ENCODE assay signal across 26 cellular contexts in genomic region chr11:117394221-117394925, GRCh38.
"Had no signal": no experiment of that assay in that cellular context is flagged by ENCODE, and none has a peak within 500 bp of the region (broad histone marks: within the 10 kb centered on the region; RNA-seq: fewer than 3 reads in every experiment).

No MANE protein-coding gene starts in this region.

- DNase-seq: heart left ventricle; hypothalamus; immature natural killer cell; kidney; left ventricle myocardium inferior; naive thymus-derived CD8-positive, alpha-beta T cell; nucleus accumbens; ovary; retina; right cardiac atrium; stimulated activated CD4-positive, alpha-beta T cell treated with anti-CD3 and anti-CD28 coated beads, Interleukin-12 subunit alpha, Interleukin-12 subunit beta, amount 100 ng/mL, for 4 hours; stimulated activated CD4-positive, alpha-beta T cell treated with anti-CD3 and anti-CD28 coated beads, Interleukin-15, amount 100 ng/mL, for 24 hours; stimulated activated CD4-positive, alpha-beta T cell treated with anti-CD3 and anti-CD28 coated beads, Interleukin-2, amount 100 ng/mL, for 24 hours; stimulated activated CD4-positive, alpha-beta T cell treated with anti-CD3 and anti-CD28 coated beads, Interleukin-4, amount 100 ng/mL, for 1 hour; stimulated activated naive B cell treated with anti-CD40 and anti-IgM and Interleukin-4, amounts not matched to agents 10 μg/mL and 1 μg/mL and 100 μg/mL, for 72 hours; stimulated activated naive CD8-positive, alpha-beta T cell treated with anti-CD3 and anti-CD28 coated beads, Interleukin-15, Interleukin-2, amounts not matched to agents 100 U/mL and 50 U/mL, for 24 hours; stomach; testis; thyroid gland; transverse colon had no signal

- H3K4me1 ChIP-seq: heart left ventricle, left ventricle myocardium inferior, prostate gland, stomach, testis, thyroid gland, transverse colon, upper lobe of left lung had no signal

- H3K4me3 Mint-ChIP-seq: immature natural killer cell; memory B cell; naive thymus-derived CD8-positive, alpha-beta T cell; nephron; neural crest cell; stimulated activated naive B cell treated with anti-CD40 and anti-IgM and Interleukin-4, amounts not matched to agents 10 μg/mL and 1 μg/mL and 100 μg/mL, for 72 hours had no signal

- H3K27me3 Mint-ChIP-seq: memory B cell; naive thymus-derived CD8-positive, alpha-beta T cell; stimulated activated naive B cell treated with anti-CD40 and anti-IgM and Interleukin-4, amounts not matched to agents 10 μg/mL and 1 μg/mL and 100 μg/mL, for 72 hours had no signal

- ATAC-seq: heart left ventricle; naive thymus-derived CD8-positive, alpha-beta T cell; right cardiac atrium; stimulated activated naive B cell treated with anti-CD40 and anti-IgM and Interleukin-4, amounts not matched to agents 10 μg/mL and 1 μg/mL and 100 μg/mL, for 72 hours; stimulated activated naive CD8-positive, alpha-beta T cell treated with anti-CD3 and anti-CD28 coated beads, Interleukin-15, Interleukin-2, amounts not matched to agents 100 U/mL and 50 U/mL, for 24 hours had no signal

- H3K9me3 ChIP-seq: ovary, prostate gland, testis, thyroid gland had no signal

- H3K27me3 ChIP-seq: heart left ventricle, ovary, stomach, testis, thyroid gland, transverse colon, upper lobe of left lung had no signal

- H3K27ac Mint-ChIP-seq: immature natural killer cell; memory B cell; nephron; stimulated activated naive B cell treated with anti-CD40 and anti-IgM and Interleukin-4, amounts not matched to agents 10 μg/mL and 1 μg/mL and 100 μg/mL, for 72 hours had no signal

- H3K4me1 Mint-ChIP-seq: memory B cell; stimulated activated naive B cell treated with anti-CD40 and anti-IgM and Interleukin-4, amounts not matched to agents 10 μg/mL and 1 μg/mL and 100 μg/mL, for 72 hours had no signal

- H3K4me3 ChIP-seq: heart left ventricle, left ventricle myocardium inferior, ovary, prostate gland, smooth muscle cell, stomach, testis, thyroid gland, transverse colon, upper lobe of left lung had no signal

- H3K27ac ChIP-seq: heart left ventricle, left ventricle myocardium inferior, ovary, prostate gland, stomach, testis, thyroid gland, transverse colon, upper lobe of left lung had no signal

- H3K36me3 ChIP-seq: ovary had no signal
